13 cellular contexts compared by ENCODE assay signal in the genomic region with DNA sequence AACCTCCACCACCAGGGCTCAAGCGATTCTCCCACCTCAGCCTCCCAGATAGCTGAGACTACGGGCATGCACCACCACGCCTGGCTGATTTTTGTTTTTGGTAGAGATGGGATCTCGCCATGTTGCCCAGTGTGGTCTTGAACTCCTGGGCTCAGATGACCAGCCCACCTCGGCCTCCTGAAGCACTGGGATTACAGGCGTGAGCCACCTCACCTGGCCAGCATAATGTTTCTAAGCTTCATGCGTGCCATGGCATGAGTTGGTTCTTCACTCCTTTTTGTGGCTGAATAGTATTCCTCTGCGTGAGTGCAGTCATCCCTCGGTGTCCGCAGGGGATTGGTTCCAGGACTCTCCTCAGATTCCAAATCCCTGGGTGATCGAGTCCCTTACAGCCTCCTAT. TPM values are rescaled to one million over a fixed set of nuclear protein-coding genes. Genes with fewer than 3 reads are reported as not detected.
DNase-seq lines count a peak whose midpoint lies in the region; ATAC-seq and TF ChIP-seq lines count a peak whose summit lies in the region.
"Had no signal": no experiment of that assay in that cellular context is flagged by ENCODE, and none has a peak within 500 bp of the region (broad histone marks: within the 10 kb centered on the region; RNA-seq: fewer than 3 reads in every experiment).

No MANE protein-coding gene starts in this region.

- no peaks in the 10 kb centered on the region for H3K79me2 ChIP-seq in MM.1S (ENCODE audit: low read length)

- POLR2A ChIA-PET in CD4-positive, alpha-beta T cell (lab: Charles Lee), result interaction anchor here (1.8 to 3.2 kb wide), 2 partner anchors 14 to 22 kb away, joined by 4 to 23 read pairs; a partner anchor contains a TSS

- no peaks in the 10 kb centered on the region for H3K36me3 ChIP-seq in MM.1S (replicated peaks; ENCODE audit: insufficient read depth, low read length)
- H3K36me3 ChIP-seq: lower lobe of right lung had no signal

- TF ChIP-seq CTCF in CD4-positive, alpha-beta T cell (IDR thresholded peaks at IDR 0.05), result no peak
- TF ChIP-seq CTCF in neural crest cell (conservative IDR thresholded peaks at IDR 0.05) (no peak), MM.1S (IDR thresholded peaks at IDR 0.05; ENCODE audit: low read length) (no peak)

- no peaks in the 10 kb centered on the region for H3F3A ChIP-seq in MM.1S (ENCODE audit: insufficient read depth, low read length)

- intact Hi-C loops in CD4-positive, alpha-beta T cell (cut with DNase I, micrococcal nuclease), result loop anchor here in 1 of 2 experiments (5.0 kb wide), 1 partner anchor 68 kb away; no protein-coding TSS in a partner anchor

- H3K4me3 ChIP-seq in MM.1S (ENCODE audit: low read length), result no peak overlapping the region

- no peak for ATAC-seq in CD4-positive, alpha-beta T cell (ENCODE audit: poor library complexity)
- ATAC-seq in activated T-helper 17 cell treated with anti-CD3 and anti-CD28 coated beads, Interleukin-2, amount 50 U/mL, for 72 hours (replicated peaks), result no peak
- ATAC-seq in HG02588 (IDR thresholded peaks at IDR 0.05; ENCODE audit: unreplicated experiment) (no peak), GM18511 (IDR thresholded peaks at IDR 0.05; ENCODE audit: unreplicated experiment) (no peak)
- ATAC-seq: activated T-cell treated with anti-CD3 and anti-CD28 coated beads, Interleukin-2, amount 50 U/mL, for 4 hours had no signal

- no peaks in the 10 kb centered on the region for H3K4me1 ChIP-seq in MM.1S (ENCODE audit: low read length)

- H2AFZ ChIP-seq in MM.1S (ENCODE audit: low read length), result no peak overlapping the region

- H3K27ac ChIP-seq in CD4-positive, alpha-beta T cell (ENCODE audit: low read depth, low read length), result no peak overlapping the region
- no peak overlapping the region for H3K27ac ChIP-seq in MM.1S (ENCODE audit: low read length)

- peak overlapping the region; percentile 0 for H3K4me3 Mint-ChIP-seq in CD4-positive, alpha-beta T cell
- H3K4me3 Mint-ChIP-seq in activated T-helper 17 cell treated with anti-CD3 and anti-CD28 coated beads, Interleukin-2, amount 50 U/mL, for 72 hours, result peak overlapping the region; percentile 80
- H3K4me3 Mint-ChIP-seq in neural crest cell, result peak overlapping the region; percentile 96

- no peak for DNase-seq in CD4-positive, alpha-beta T cell
- DNase-seq in neural crest cell (ENCODE audit: low read depth, low spot score), result no peak
- DNase-seq in MM.1S, result no peak
- DNase-seq: activated CD4-positive, alpha-beta T cell treated with anti-CD3 and anti-CD28 coated beads, Interleukin-2, amount 50 U/mL, for 1 hour; activated T-cell treated with anti-CD3 and anti-CD28 coated beads, Interleukin-2, amount 50 U/mL, for 4 hours; cerebellar nuclear complex; KBM-7; lower lobe of right lung; SHP77 treated with DMSO at 0.1 percent for 48 hours; stimulated activated CD4-positive, alpha-beta T cell treated with anti-CD3 and anti-CD28 coated beads, Interleukin-4, amount 100 ng/mL, for 1 hour had no signal

- H3K36me3 Mint-ChIP-seq in CD4-positive, alpha-beta T cell (ENCODE audit: low read depth), result peaks cover 5% of the 10 kb centered on the region
- peaks cover 4% of the 10 kb centered on the region for H3K36me3 Mint-ChIP-seq in activated T-helper 17 cell treated with anti-CD3 and anti-CD28 coated beads, Interleukin-2, amount 50 U/mL, for 72 hours (ENCODE audit: low read depth)
- peaks cover 2% of the 10 kb centered on the region for H3K36me3 Mint-ChIP-seq in neural crest cell (ENCODE audit: low read depth)

- no peak overlapping the region for H3K9ac ChIP-seq in MM.1S (ENCODE audit: low read length)

- no peaks in the 10 kb centered on the region for H3K9me2 ChIP-seq in MM.1S (replicated peaks; ENCODE audit: insufficient read depth, low read length)

- H3K27ac Mint-ChIP-seq in CD4-positive, alpha-beta T cell, result peak overlapping the region; percentile 7
- H3K27ac Mint-ChIP-seq in activated T-helper 17 cell treated with anti-CD3 and anti-CD28 coated beads, Interleukin-2, amount 50 U/mL, for 72 hours, result peak overlapping the region; percentile 9
- H3K27ac Mint-ChIP-seq in neural crest cell (ENCODE audit: unreplicated experiment), result no peak overlapping the region

- H3K9me3 Mint-ChIP-seq in CD4-positive, alpha-beta T cell, result no peaks in the 10 kb centered on the region
- H3K9me3 Mint-ChIP-seq in activated T-helper 17 cell treated with anti-CD3 and anti-CD28 coated beads, Interleukin-2, amount 50 U/mL, for 72 hours, result no peaks in the 10 kb centered on the region
- no peaks in the 10 kb centered on the region for H3K9me3 Mint-ChIP-seq in neural crest cell
- H3K9me3 Mint-ChIP-seq: activated T-cell treated with anti-CD3 and anti-CD28 coated beads, Interleukin-2, amount 50 U/mL, for 4 hours had no signal

- no peaks in the 10 kb centered on the region for H4K20me1 ChIP-seq in MM.1S (ENCODE audit: insufficient read depth, low read length)

- H3K4me1 Mint-ChIP-seq in CD4-positive, alpha-beta T cell (ENCODE audit: low read depth), result peaks cover 58% of the 10 kb centered on the region
- peaks cover 20% of the 10 kb centered on the region for H3K4me1 Mint-ChIP-seq in activated T-helper 17 cell treated with anti-CD3 and anti-CD28 coated beads, Interleukin-2, amount 50 U/mL, for 72 hours
- H3K4me1 Mint-ChIP-seq in neural crest cell, result peaks cover 43% of the 10 kb centered on the region

- H3K4me2 ChIP-seq in MM.1S (ENCODE audit: low read depth, low read length), result no peak overlapping the region

- no peaks in the 10 kb centered on the region for H3K27me3 Mint-ChIP-seq in CD4-positive, alpha-beta T cell
- H3K27me3 Mint-ChIP-seq in activated T-helper 17 cell treated with anti-CD3 and anti-CD28 coated beads, Interleukin-2, amount 50 U/mL, for 72 hours, result no peaks in the 10 kb centered on the region
- no peaks in the 10 kb centered on the region for H3K27me3 Mint-ChIP-seq in neural crest cell (ENCODE audit: low read depth)

- no peaks in the 10 kb centered on the region for H3K9me3 ChIP-seq in CD4-positive, alpha-beta T cell (ENCODE audit: control insufficient read depth, low read length)
- no peaks in the 10 kb centered on the region for H3K9me3 ChIP-seq in MM.1S (replicated peaks; ENCODE audit: insufficient read depth, low read length)
- H3K9me3 ChIP-seq: lower lobe of right lung had no signal

- CTCF ChIA-PET in CD4-positive, alpha-beta T cell (lab: Charles Lee), result interaction anchor here (0.5 kb wide), 1 partner anchor 1118 kb away, joined by 3 read pairs; no protein-coding TSS in a partner anchor

- H3K27me3 ChIP-seq in CD4-positive, alpha-beta T cell (ENCODE audit: control insufficient read depth, insufficient read depth, low read length), result no peaks in the 10 kb centered on the region
- peaks cover 69% of the 10 kb centered on the region for H3K27me3 ChIP-seq in MM.1S (replicated peaks; ENCODE audit: insufficient read depth, low read length)

RNA-seq across cellular contexts. Expression of a gene that starts 4.2 kb away (rescaled TPM):
- total RNA-seq in CD4-positive, alpha-beta T cell, result 1 to 10 TPM; 6.7 to 7.1 TPM
- 1 to 10 TPM; 4.7 to 6.5 TPM for total RNA-seq in activated T-helper 17 cell treated with anti-CD3 and anti-CD28 coated beads, Interleukin-2, amount 50 U/mL, for 72 hours
- 28.2 and 29.1 TPM in 2 replicates for total RNA-seq in neural crest cell

RNA-seq across cellular contexts. Expression of a gene that starts 14.4 kb away (rescaled TPM):
- 1 to 10 TPM; 5.5 to 7.3 TPM for total RNA-seq in CD4-positive, alpha-beta T cell
- 10 to 100 TPM in 1 of 2 donors, 1 to 10 TPM in 1; 8.7 to 12.9 TPM for total RNA-seq in activated T-helper 17 cell treated with anti-CD3 and anti-CD28 coated beads, Interleukin-2, amount 50 U/mL, for 72 hours
- 31.6 and 31.8 TPM in 2 replicates for total RNA-seq in neural crest cell

RNA-seq across cellular contexts. Expression of a gene that starts 15.2 kb away (rescaled TPM):
- total RNA-seq in CD4-positive, alpha-beta T cell, result 10 to 100 TPM in 1 of 2 experiments, 1 to 10 TPM in 1; 9.6 to 10.3 TPM
- total RNA-seq in activated T-helper 17 cell treated with anti-CD3 and anti-CD28 coated beads, Interleukin-2, amount 50 U/mL, for 72 hours, result 10 to 100 TPM; 20.1 to 25.3 TPM
- 6.1 and 6.7 TPM in 2 replicates for total RNA-seq in neural crest cell

RNA-seq across cellular contexts. Expression of a gene that starts 20.6 kb away (rescaled TPM):
- 10 to 100 TPM; 12.0 to 12.9 TPM for total RNA-seq in CD4-positive, alpha-beta T cell
- total RNA-seq in activated T-helper 17 cell treated with anti-CD3 and anti-CD28 coated beads, Interleukin-2, amount 50 U/mL, for 72 hours, result 10 to 100 TPM; 11.9 to 13.2 TPM
- 20.3 TPM in 2 replicates for total RNA-seq in neural crest cell

RNA-seq across cellular contexts. Expression of a gene that starts 39.5 kb away (rescaled TPM):
- 10 to 100 TPM; 11.2 to 11.8 TPM for total RNA-seq in CD4-positive, alpha-beta T cell
- 1 to 10 TPM; 4.6 to 5.3 TPM for total RNA-seq in activated T-helper 17 cell treated with anti-CD3 and anti-CD28 coated beads, Interleukin-2, amount 50 U/mL, for 72 hours
- total RNA-seq in neural crest cell, result 11.0 and 12.4 TPM in 2 replicates

Comparison
In these comparisons a context has a peak if more than half of its experiments do, and no peak if none do; other contexts are left out.
1. H3K4me3 Mint-ChIP-seq: peak in every context shown above with its lines; median percentile 96 in neural crest cell; 80 in activated T-helper 17 cell treated with anti-CD3 and anti-CD28 coated beads, Interleukin-2, amount 50 U/mL, for 72 hours; 0 in CD4-positive, alpha-beta T cell.